Comparison of ENCODE assay signal across 14 cellular contexts in genomic region chr3:139839034-139839433, GRCh38.
DNase-seq lines count a peak whose midpoint lies in the region; ATAC-seq and TF ChIP-seq lines count a peak whose summit lies in the region.
"Had no signal": no experiment of that assay in that cellular context is flagged by ENCODE, and none has a peak within 500 bp of the region (broad histone marks: within the 10 kb centered on the region; RNA-seq: fewer than 3 reads in every experiment).

No MANE protein-coding gene starts in this region.

- H3K27me3 Mint-ChIP-seq in naive thymus-derived CD8-positive, alpha-beta T cell = peaks cover 0 to 13% (median 0%) of the 10 kb centered on the region in 5 donors
- H3K27me3 Mint-ChIP-seq: CD4-positive, CD25-positive, alpha-beta regulatory T cell had no signal

- no peak overlapping the region for H3K4me3 Mint-ChIP-seq in naive thymus-derived CD8-positive, alpha-beta T cell
- H3K4me3 Mint-ChIP-seq: CD4-positive, CD25-positive, alpha-beta regulatory T cell; CD8-positive, alpha-beta T cell; HFFc6 had no signal

- POLR2A ChIA-PET in naive thymus-derived CD8-positive, alpha-beta T cell (lab: Charles Lee) = no interaction called here

- H3K9me3 Mint-ChIP-seq in naive thymus-derived CD8-positive, alpha-beta T cell = peaks cover 0 to 5% (median 1%) of the 10 kb centered on the region in 9 donors
- H3K9me3 Mint-ChIP-seq: CD8-positive, alpha-beta T cell had no signal

- peak; percentile 42 for DNase-seq in NCI-H446 treated with DMSO at 0.1 percent for 48 hours (lab: John Stamatoyannopoulos, UW)
- DNase-seq in middle frontal gyrus (ENCODE audit: extremely low spot score, low spot score) = peak; percentile 43
- DNase-seq in CD1c-positive myeloid dendritic cell (ENCODE audit: extremely low spot score) = no peak
- no peak for DNase-seq in naive thymus-derived CD8-positive, alpha-beta T cell
- DNase-seq: C1 segment of cervical spinal cord; Caco-2; CD4-positive, CD25-positive, alpha-beta regulatory T cell; CD8-positive, alpha-beta T cell; DMS153; DND-41; GM23248; HFFc6 had no signal

- peak overlapping the region; percentile 31; the same call in 1 of the 2 replicates for H3K27ac ChIP-seq in VCaP
- H3K27ac ChIP-seq: GM23248 had no signal

- no peak overlapping the region for H3K27ac Mint-ChIP-seq in naive thymus-derived CD8-positive, alpha-beta T cell
- H3K27ac Mint-ChIP-seq: CD4-positive, CD25-positive, alpha-beta regulatory T cell; CD8-positive, alpha-beta T cell; HFFc6 had no signal

- no peak for ATAC-seq in HG03432 (IDR thresholded peaks at IDR 0.05; ENCODE audit: unreplicated experiment)
- no peak for ATAC-seq in naive thymus-derived CD8-positive, alpha-beta T cell
- ATAC-seq: CD8-positive, alpha-beta T cell had no signal

- H3K4me1 Mint-ChIP-seq in naive thymus-derived CD8-positive, alpha-beta T cell = no peaks in the 10 kb centered on the region
- H3K4me1 Mint-ChIP-seq: CD4-positive, CD25-positive, alpha-beta regulatory T cell had no signal

- H3K36me3 Mint-ChIP-seq in naive thymus-derived CD8-positive, alpha-beta T cell = no peaks in the 10 kb centered on the region
- H3K36me3 Mint-ChIP-seq: CD4-positive, CD25-positive, alpha-beta regulatory T cell; CD8-positive, alpha-beta T cell had no signal

- no peak for TF ChIP-seq CTCF in VCaP (conservative IDR thresholded peaks at IDR 0.05)

Comparison
In these comparisons a context has a peak if more than half of its experiments do, and no peak if none do; other contexts are left out.
1. DNase-seq: peak in NCI-H446 treated with DMSO at 0.1 percent for 48 hours (single experiment) and middle frontal gyrus (single experiment); none in CD1c-positive myeloid dendritic cell (single experiment) and naive thymus-derived CD8-positive, alpha-beta T cell (0 of 10).